In genomic region chr5:149561848-149562247, GRCh38 we compare ENCODE assay signal across 8 cellular contexts.
A peak's percentile ranks its signal among the peaks of the same experiment; 100 is the strongest.
DNase-seq lines count a peak whose midpoint lies in the region; ATAC-seq lines count a peak whose summit lies in the region.

No MANE protein-coding gene starts in this region.

- DNase-seq in GDM1 (lab: John Stamatoyannopoulos, UW) (peak; percentile 27), NOMO-1 treated with DMSO at 0.1 percent for 48 hours (lab: John Stamatoyannopoulos, UW; ENCODE audit: unreplicated experiment) (peak; percentile 73), NCI-H1105 (lab: John Stamatoyannopoulos, UW) (no peak)

- H3K9me3 ChIP-seq in duodenal mucosa (ENCODE audit: control insufficient read depth in 1 of 2, low read length in 2 of 2): no peaks in the 10 kb centered on the region
- no peaks in the 10 kb centered on the region for H3K9me3 ChIP-seq in muscle layer of colon (ENCODE audit: low read length)

- H3K36me3 ChIP-seq in duodenal mucosa (ENCODE audit: control insufficient read depth in 1 of 2, insufficient read depth in 2 of 2, low read length in 2 of 2): no peaks in the 10 kb centered on the region
- no peaks in the 10 kb centered on the region for H3K36me3 ChIP-seq in muscle layer of colon (ENCODE audit: insufficient read depth, low read length)

- H3K9ac ChIP-seq in duodenal mucosa (ENCODE audit: low read depth in 1 of 2, low read length in 2 of 2): no peak overlapping the region
- no peak overlapping the region for H3K9ac ChIP-seq in muscle layer of colon (ENCODE audit: low read length)

- ATAC-seq in HG02870 (IDR thresholded peaks at IDR 0.05; ENCODE audit: unreplicated experiment) (no peak), GM18868 (IDR thresholded peaks at IDR 0.05; ENCODE audit: unreplicated experiment) (no peak), GM19467 (IDR thresholded peaks at IDR 0.05; ENCODE audit: unreplicated experiment) (no peak)

- H3K4me1 ChIP-seq in duodenal mucosa (ENCODE audit: control insufficient read depth in 1 of 2, insufficient read depth in 2 of 2, low read length in 2 of 2): peaks cover 4 to 6% of the 10 kb centered on the region in 2 donors
- peaks cover 31% of the 10 kb centered on the region for H3K4me1 ChIP-seq in muscle layer of colon (ENCODE audit: insufficient read depth, low read length)

- H3K4me3 ChIP-seq in duodenal mucosa (ENCODE audit: low read depth in 1 of 2, low read length in 2 of 2): no peak overlapping the region
- H3K4me3 ChIP-seq in muscle layer of colon (ENCODE audit: low read depth in 1 of 2, low read length in 2 of 2): peak overlapping the region in 1 of 2 donors; percentile 7

- H3K27me3 ChIP-seq in duodenal mucosa (ENCODE audit: control insufficient read depth in 1 of 2, insufficient read depth in 2 of 2, low read length in 2 of 2) (no peaks in the 10 kb centered on the region), muscle layer of colon (ENCODE audit: control insufficient read depth in 1 of 2, insufficient read depth in 2 of 2, low read length in 2 of 2) (no peaks in the 10 kb centered on the region)

- peak overlapping the region; percentile 67 for H3K27ac ChIP-seq in duodenal mucosa (ENCODE audit: low read depth, low read length)
- peak overlapping the region; percentile 84 for H3K27ac ChIP-seq in muscle layer of colon (ENCODE audit: low read depth, low read length)
